Comparison of ENCODE assay signal across 10 cellular contexts in genomic region chr1:170157820-170158219, GRCh38. TPM values are rescaled to one million over a fixed set of nuclear protein-coding genes. Genes with fewer than 3 reads are reported as not detected.
"Had no signal": no experiment of that assay in that cellular context is flagged by ENCODE, and none has a peak within 500 bp of the region (broad histone marks: within the 10 kb centered on the region; RNA-seq: fewer than 3 reads in every experiment).

No MANE protein-coding gene starts in this region.

- DNase-seq: IMR-90, KBM-7, KG1 had no signal

- H3K9ac ChIP-seq: KMS-11 had no signal

- FAIRE-seq: HTR-8/SVneo, K562 had no signal

- H3K4me2 ChIP-seq: KMS-11 had no signal

- H3K4me3 Mint-ChIP-seq: IgD-negative memory B cell had no signal

- ATAC-seq: K562 had no signal

- H3K36me3 Mint-ChIP-seq: IgD-negative memory B cell had no signal

- H3K27ac ChIP-seq: HL-60, KMS-11 had no signal

- H3K27ac Mint-ChIP-seq: IgD-negative memory B cell had no signal

- H3K4me3 ChIP-seq: K562 had no signal

- H3K4me1 Mint-ChIP-seq: IgD-negative memory B cell had no signal

RNA-seq across cellular contexts. Expression of gene NTMT2, which starts 12.1 kb away (rescaled TPM):
- total RNA-seq: HT-29, HT1080, IMR-90, K562 had no signal
- polyA plus RNA-seq: IgD-negative memory B cell, IMR-90, K562 had no signal
